Comparison of ENCODE assay signal across 29 cellular contexts in the genomic region with DNA sequence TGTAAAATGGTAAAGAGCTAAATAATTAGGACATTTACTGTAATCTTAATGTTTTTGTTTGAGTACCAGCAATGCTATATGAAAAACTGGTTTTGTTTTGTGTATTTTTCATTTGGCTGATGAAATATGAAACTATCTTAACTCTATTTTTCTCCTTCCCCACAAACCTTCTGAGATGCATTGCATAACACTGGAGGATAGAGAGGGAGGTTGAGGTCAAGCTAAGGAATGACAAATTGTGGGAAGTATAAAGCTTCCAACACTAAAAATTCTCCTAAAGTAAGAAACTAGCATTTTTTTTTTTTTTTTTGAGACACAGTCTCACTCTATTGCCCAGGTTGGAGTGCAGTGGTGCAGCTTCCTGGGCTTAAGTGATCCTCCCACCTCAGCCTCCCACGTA. TPM values are rescaled to one million over a fixed set of nuclear protein-coding genes. Genes with fewer than 3 reads are reported as not detected.
DNase-seq lines count a peak whose midpoint lies in the region; FAIRE-seq and TF ChIP-seq lines count a peak whose summit lies in the region.
"Had no signal": no experiment of that assay in that cellular context is flagged by ENCODE, and none has a peak within 500 bp of the region (broad histone marks: within the 10 kb centered on the region; RNA-seq: fewer than 3 reads in every experiment).

No MANE protein-coding gene starts in this region.

- H3K27ac ChIP-seq in GM23248 = no peak overlapping the region
- H3K27ac ChIP-seq in kidney (ENCODE audit: low read depth in 2 of 2, low read length in 2 of 2) = no peak overlapping the region
- H3K27ac ChIP-seq: BLaER1, gastrocnemius medialis, left lung, prostate gland, sigmoid colon, SK-N-MC, testis, uterus had no signal

- H3K36me3 Mint-ChIP-seq in CD14-positive monocyte = peaks cover 25 to 38% of the 10 kb centered on the region in 2 donors
- H3K36me3 Mint-ChIP-seq in activated naive CD4-positive, alpha-beta T cell treated with anti-CD3 and anti-CD28 coated beads, Interleukin-2, amount 10 ng/mL, durations not matched to agents 7 days and 5 days = peaks cover 12% of the 10 kb centered on the region

- H3K4me1 ChIP-seq in GM23248 (ENCODE audit: insufficient read depth) (no peaks in the 10 kb centered on the region), kidney (ENCODE audit: control insufficient read depth in 1 of 2, insufficient read depth in 1 of 2, low read depth in 1 of 2, low read length in 2 of 2) (no peaks in the 10 kb centered on the region)
- H3K4me1 ChIP-seq: BLaER1, gastrocnemius medialis, left lung, prostate gland, sigmoid colon, testis, uterus had no signal

- H4K20me1 ChIP-seq in GM23248 (ENCODE audit: insufficient read depth) = no peaks in the 10 kb centered on the region
- H4K20me1 ChIP-seq: BLaER1 had no signal

- no peak overlapping the region for H3K4me3 Mint-ChIP-seq in CD14-positive monocyte
- no peak overlapping the region for H3K4me3 Mint-ChIP-seq in activated naive CD4-positive, alpha-beta T cell treated with anti-CD3 and anti-CD28 coated beads, Interleukin-2, amount 10 ng/mL, durations not matched to agents 7 days and 5 days
- H3K4me3 Mint-ChIP-seq: activated CD8-positive, alpha-beta T cell treated with anti-CD3 and anti-CD28 coated beads for 36 hours; activated naive CD8-positive, alpha-beta T cell; T-helper 17 cell had no signal

- H3K4me3 ChIP-seq in AG04449 (ENCODE audit: low read depth, low read length) (no peak overlapping the region), GM23248 (no peak overlapping the region), astrocyte of the cerebellum (ENCODE audit: low read depth, low read length) (no peak overlapping the region), fibroblast of the aortic adventitia (ENCODE audit: low read depth, low read length) (no peak overlapping the region), kidney (ENCODE audit: low read length in 2 of 2) (no peak overlapping the region)
- H3K4me3 ChIP-seq: BLaER1, gastrocnemius medialis, left lung, prostate gland, sigmoid colon, SK-N-MC, testis, uterus had no signal

- H3K9me3 ChIP-seq in GM23248 (ENCODE audit: low read depth) = no peaks in the 10 kb centered on the region
- H3K9me3 ChIP-seq in kidney (ENCODE audit: control insufficient read depth in 1 of 2, low read length in 2 of 2) = no peaks in the 10 kb centered on the region
- H3K9me3 ChIP-seq: BLaER1, gastrocnemius medialis, left lung, prostate gland, sigmoid colon, testis, uterus had no signal

- peaks cover 0 to 2% (median 0%) of the 10 kb centered on the region in 3 donors for H3K27me3 Mint-ChIP-seq in CD14-positive monocyte (ENCODE audit: low read depth in 3 of 3)
- no peaks in the 10 kb centered on the region for H3K27me3 Mint-ChIP-seq in activated naive CD4-positive, alpha-beta T cell treated with anti-CD3 and anti-CD28 coated beads, Interleukin-2, amount 10 ng/mL, durations not matched to agents 7 days and 5 days
- H3K27me3 Mint-ChIP-seq: activated CD8-positive, alpha-beta T cell treated with anti-CD3 and anti-CD28 coated beads for 36 hours; activated naive CD8-positive, alpha-beta T cell; T-helper 17 cell had no signal

- in situ Hi-C loops in GM23248 (cut with MboI) (no loop called here), astrocyte of the cerebellum (cut with HindIII; ENCODE audit: low sequenced_read_pairs) (no loop called here)

- intact Hi-C loops in CD14-positive monocyte (cut with micrococcal nuclease) (no loop called here), kidney (cut with DNase I) (no loop called here)

- peaks cover 0 to 2% (median 0%) of the 10 kb centered on the region in 7 donors for H3K9me3 Mint-ChIP-seq in CD14-positive monocyte
- H3K9me3 Mint-ChIP-seq in activated naive CD4-positive, alpha-beta T cell treated with anti-CD3 and anti-CD28 coated beads, Interleukin-2, amount 10 ng/mL, durations not matched to agents 7 days and 5 days = no peaks in the 10 kb centered on the region
- H3K9me3 Mint-ChIP-seq: activated CD8-positive, alpha-beta T cell treated with anti-CD3 and anti-CD28 coated beads for 36 hours; activated T-helper 2 cell treated with anti-CD3 and anti-CD28 coated beads, Interferon-gamma antibody, Interleukin-2, Interleukin-4, amounts not matched to agents 10 μg/mL and 5 μg/mL and 100 μg/mL, durations not matched to agents 14 hours and 24 hours and 36 hours had no signal

- TF ChIP-seq CTCF in AG04449 (IDR thresholded peaks at IDR 0.05; ENCODE audit: insufficient read depth, low read length, missing control alignments) (no peak), astrocyte of the cerebellum (IDR thresholded peaks at IDR 0.05; ENCODE audit: low read depth, low read length, missing control alignments) (no peak), fibroblast of the aortic adventitia (IDR thresholded peaks at IDR 0.05; ENCODE audit: insufficient read depth, low read length) (no peak), CD14-positive monocyte (IDR thresholded peaks at IDR 0.05) (no peak), kidney (IDR thresholded peaks at IDR 0.05; ENCODE audit: borderline replicate concordance, extremely low read depth, insufficient read depth) (no peak)

- no peak for FAIRE-seq in kidney (lab: Jason Lieb, UNC)
- FAIRE-seq: G401.6 had no signal

- H3K9ac ChIP-seq in GM23248 = no peak overlapping the region
- no peak overlapping the region for H3K9ac ChIP-seq in kidney (ENCODE audit: low read length in 2 of 2)
- H3K9ac ChIP-seq: BLaER1 had no signal

- H3K9me2 ChIP-seq in GM23248 (ENCODE audit: insufficient read depth) = no peaks in the 10 kb centered on the region

- CTCF ChIA-PET in AG04449 (lab: Yijun Ruan, JAX) = interaction anchor here (1.4 kb wide), 1 partner anchor 9 kb away, joined by 3 read pairs; no protein-coding TSS in a partner anchor
- CTCF ChIA-PET in activated naive CD4-positive, alpha-beta T cell treated with anti-CD3 and anti-CD28 coated beads, Interleukin-2, amount 10 ng/mL, durations not matched to agents 7 days and 5 days (lab: Charles Lee) = no interaction called here

- H3K4me1 Mint-ChIP-seq in CD14-positive monocyte = peaks cover 2% of the 10 kb centered on the region
- no peaks in the 10 kb centered on the region for H3K4me1 Mint-ChIP-seq in activated naive CD4-positive, alpha-beta T cell treated with anti-CD3 and anti-CD28 coated beads, Interleukin-2, amount 10 ng/mL, durations not matched to agents 7 days and 5 days

- no peak overlapping the region for H3K27ac Mint-ChIP-seq in CD14-positive monocyte
- H3K27ac Mint-ChIP-seq in activated naive CD4-positive, alpha-beta T cell treated with anti-CD3 and anti-CD28 coated beads, Interleukin-2, amount 10 ng/mL, durations not matched to agents 7 days and 5 days = no peak overlapping the region
- H3K27ac Mint-ChIP-seq: activated CD8-positive, alpha-beta T cell treated with anti-CD3 and anti-CD28 coated beads for 36 hours; activated naive CD8-positive, alpha-beta T cell; activated T-helper 2 cell treated with anti-CD3 and anti-CD28 coated beads, Interferon-gamma antibody, Interleukin-2, Interleukin-4, amounts not matched to agents 10 μg/mL and 5 μg/mL and 100 μg/mL, durations not matched to agents 14 hours and 24 hours and 36 hours; T-helper 17 cell had no signal

- 83 to 92% methylated on average over 1 of the region's 1 CpG for WGBS in GM23248 (ENCODE audit: low coverage in 1 of 2, low lambda C conversion rate in 2 of 2, missing lambda C conversion rate in 2 of 2), 2 experiments

- peak; percentile 34 for DNase-seq in AG04449 (ENCODE audit: low read depth, low spot score)
- peak; percentile 43 for DNase-seq in GM23248
- peak; percentile 11 for DNase-seq in astrocyte of the cerebellum (ENCODE audit: low read depth)
- DNase-seq in fibroblast of the aortic adventitia (ENCODE audit: low read depth) = peak; percentile 70
- no peak for DNase-seq in CD14-positive monocyte (ENCODE audit: low spot score)
- DNase-seq in kidney = no peak
- DNase-seq in HUDEP-2 (lab: John Stamatoyannopoulos, UW; ENCODE audit: unreplicated experiment in 76 of 76) = no peak
- DNase-seq in activated naive CD4-positive, alpha-beta T cell treated with anti-CD3 and anti-CD28 coated beads, Interleukin-2, amount 10 ng/mL, durations not matched to agents 7 days and 5 days = no peak
- DNase-seq: 8988T; activated CD4-positive, alpha-beta T cell treated with anti-CD3 and anti-CD28 coated beads for 1 hour; activated CD8-positive, alpha-beta T cell treated with anti-CD3 and anti-CD28 coated beads for 36 hours; gastrocnemius medialis; hippocampal formation; left lung; mesendoderm; NCI-H1436; NCI-H446; NCI-H82; sigmoid colon; stimulated activated naive CD4-positive, alpha-beta T cell treated with Interleukin-2 at 50 U/mL for 16 hours; T-helper 17 cell; testis; uterus had no signal

- no peaks in the 10 kb centered on the region for H3K79me2 ChIP-seq in GM23248 (ENCODE audit: insufficient read depth)

- no peak overlapping the region for H3K4me2 ChIP-seq in GM23248 (ENCODE audit: unreplicated experiment)
- H3K4me2 ChIP-seq: BLaER1 had no signal

- no peaks in the 10 kb centered on the region for H3K27me3 ChIP-seq in GM23248 (replicated peaks; ENCODE audit: insufficient read depth)
- H3K27me3 ChIP-seq: BLaER1, gastrocnemius medialis, left lung, sigmoid colon, testis, uterus had no signal

- no peaks in the 10 kb centered on the region for H3F3A ChIP-seq in GM23248 (ENCODE audit: insufficient read depth)

- no peak overlapping the region for H2AFZ ChIP-seq in GM23248

- H3K36me3 ChIP-seq in GM23248 (ENCODE audit: low read depth) (no peaks in the 10 kb centered on the region), kidney (ENCODE audit: control insufficient read depth in 1 of 2, insufficient read depth in 2 of 2, low read length in 2 of 2) (peaks cover 0 to 6% of the 10 kb centered on the region in 2 donors)
- H3K36me3 ChIP-seq: prostate gland, uterus had no signal

- POLR2A ChIA-PET in AG04449 (lab: Yijun Ruan, JAX) = no interaction called here

RNA-seq across cellular contexts. Expression of a gene that starts 31.5 kb away (rescaled TPM):
- total RNA-seq in GM23248 (2014; rRNA removed; shearing (Covaris generic)) = 78.8 and 90.8 TPM in 2 replicates
- polyA plus RNA-seq in GM23248 (2016; fragmentation: Nextera tagmentation; extraction: Ambion mirVana) (74.7 and 78.0 TPM in 2 replicates), CD14-positive monocyte (10 to 100 TPM; 24.9 to 33.6 TPM), kidney (ENCODE audit: insufficient read depth, low read depth, low replicate concordance) (37.3 TPM)
- total RNA-seq in fibroblast of the aortic adventitia (ENCODE audit: low replicate concordance) (37.0 and 78.4 TPM in 2 replicates), kidney (54.3 TPM)

Comparison
In these comparisons a context has a peak if more than half of its experiments do, and no peak if none do; other contexts are left out.
1. DNase-seq: peak in AG04449 (single experiment), GM23248 (single experiment), astrocyte of the cerebellum (single experiment) and fibroblast of the aortic adventitia (single experiment); none in CD14-positive monocyte (single experiment), kidney (single experiment), HUDEP-2 (0 of 76) and activated naive CD4-positive, alpha-beta T cell treated with anti-CD3 and anti-CD28 coated beads, Interleukin-2, amount 10 ng/mL, durations not matched to agents 7 days and 5 days (single experiment).